24 cellular contexts compared by ENCODE assay signal in genomic region chr6:17220511-17220910, GRCh38.
"Had no signal": no experiment of that assay in that cellular context is flagged by ENCODE, and none has a peak within 500 bp of the region (broad histone marks: within the 10 kb centered on the region; RNA-seq: fewer than 3 reads in every experiment).

No MANE protein-coding gene starts in this region.

- H3K27me3 ChIP-seq: SJCRH30 had no signal

- H3K4me3 Mint-ChIP-seq: IgD-negative memory B cell had no signal

- FAIRE-seq: HTR-8/SVneo had no signal

- DNase-seq: KBM-7; MV-4-11; NCI-H1048; NCI-H1105; NCI-H1417 treated with DMSO at 0.1 percent for 48 hours; NCI-H146; NCI-H1694 treated with DMSO at 0.1 percent for 48 hours; NCI-H2029; NCI-H2081 treated with DMSO at 0.1 percent for 48 hours; NCI-H2171; NCI-H226; NCI-H446; NCI-H510A; NCI-H524 treated with DMSO at 0.1 percent for 48 hours; NCI-H69; NCI-H774; NK-92 treated with Interleukin-12 subunit alpha and Interleukin-12 subunit beta, amount 100 ng/mL, for 24 hours; SHP77 treated with DMSO at 0.1 percent for 48 hours; SJCRH30 had no signal

- H3K4me3 ChIP-seq: SJCRH30 had no signal

- H3K36me3 ChIP-seq: SJCRH30 had no signal

- ATAC-seq: SK-N-SH treated with all-trans-retinoic acid at 6 μM for 48 hours had no signal

- H3K27ac ChIP-seq: HL-60, RWPE1, SJCRH30 had no signal

- H3K9me3 ChIP-seq: SJCRH30 had no signal

- H3K27ac Mint-ChIP-seq: IgD-negative memory B cell had no signal

- H3K4me1 Mint-ChIP-seq: IgD-negative memory B cell had no signal

- H3K36me3 Mint-ChIP-seq: IgD-negative memory B cell had no signal
